Comparison of ENCODE assay signal across 15 cellular contexts in the genomic region with DNA sequence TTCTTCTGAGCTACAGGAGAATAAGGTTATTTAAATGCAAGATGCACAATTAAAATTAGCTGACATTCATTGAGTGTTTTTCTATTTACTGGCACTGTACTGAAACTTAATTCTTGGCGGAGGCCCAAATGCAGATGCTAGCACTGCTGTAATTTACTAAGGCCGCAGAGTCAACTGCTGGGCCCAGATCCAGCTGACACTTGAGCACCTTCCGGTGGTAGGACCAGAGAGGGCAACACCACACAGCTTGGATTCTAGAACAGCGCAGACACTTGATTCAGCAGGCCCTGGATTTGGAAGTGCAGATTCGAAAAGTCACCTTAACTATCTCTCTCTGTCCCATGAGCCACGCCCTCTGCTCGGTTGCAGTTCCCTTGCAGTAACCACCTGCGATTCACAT.
"Had no signal": no experiment of that assay in that cellular context is flagged by ENCODE, and none has a peak within 500 bp of the region (broad histone marks: within the 10 kb centered on the region; RNA-seq: fewer than 3 reads in every experiment).

No MANE protein-coding gene starts in this region.

- H3K27me3 ChIP-seq: heart left ventricle had no signal

- H3K36me3 ChIP-seq: heart left ventricle, WERI-Rb-1 had no signal

- DNase-seq: activated CD4-positive, alpha-beta T cell treated with anti-CD3 and anti-CD28 coated beads, Interleukin-2, amount 50 U/mL, for 1 hour; activated CD4-positive, CD25-positive, alpha-beta regulatory T cell treated with anti-CD3 and anti-CD28 coated beads, Interleukin-2, amount 50 U/mL, for 72 hours; activated naive CD4-positive, alpha-beta T cell treated with Interleukin-2 at 50 U/mL for 16 hours; activated naive CD8-positive, alpha-beta T cell treated with anti-CD3 and anti-CD28 coated beads for 36 hours; activated T-cell treated with anti-CD3 and anti-CD28 coated beads, Interleukin-2, amount 50 U/mL, for 48 hours; amniotic stem cell; cerebellar nuclear complex; left colon; naive thymus-derived CD4-positive, alpha-beta T cell; stimulated activated CD4-positive, alpha-beta T cell treated with anti-CD3 and anti-CD28 coated beads, Interleukin-4, amount 100 ng/mL, for 24 hours; stimulated activated naive CD4-positive, alpha-beta T cell treated with Interleukin-2 at 50 U/mL for 16 hours; T-cell; WERI-Rb-1 had no signal

- H3K4me3 ChIP-seq: heart left ventricle, lung had no signal

- H3K9me3 ChIP-seq: heart left ventricle had no signal

- ATAC-seq: left colon; naive thymus-derived CD4-positive, alpha-beta T cell; T-cell had no signal
